In the genomic region with DNA sequence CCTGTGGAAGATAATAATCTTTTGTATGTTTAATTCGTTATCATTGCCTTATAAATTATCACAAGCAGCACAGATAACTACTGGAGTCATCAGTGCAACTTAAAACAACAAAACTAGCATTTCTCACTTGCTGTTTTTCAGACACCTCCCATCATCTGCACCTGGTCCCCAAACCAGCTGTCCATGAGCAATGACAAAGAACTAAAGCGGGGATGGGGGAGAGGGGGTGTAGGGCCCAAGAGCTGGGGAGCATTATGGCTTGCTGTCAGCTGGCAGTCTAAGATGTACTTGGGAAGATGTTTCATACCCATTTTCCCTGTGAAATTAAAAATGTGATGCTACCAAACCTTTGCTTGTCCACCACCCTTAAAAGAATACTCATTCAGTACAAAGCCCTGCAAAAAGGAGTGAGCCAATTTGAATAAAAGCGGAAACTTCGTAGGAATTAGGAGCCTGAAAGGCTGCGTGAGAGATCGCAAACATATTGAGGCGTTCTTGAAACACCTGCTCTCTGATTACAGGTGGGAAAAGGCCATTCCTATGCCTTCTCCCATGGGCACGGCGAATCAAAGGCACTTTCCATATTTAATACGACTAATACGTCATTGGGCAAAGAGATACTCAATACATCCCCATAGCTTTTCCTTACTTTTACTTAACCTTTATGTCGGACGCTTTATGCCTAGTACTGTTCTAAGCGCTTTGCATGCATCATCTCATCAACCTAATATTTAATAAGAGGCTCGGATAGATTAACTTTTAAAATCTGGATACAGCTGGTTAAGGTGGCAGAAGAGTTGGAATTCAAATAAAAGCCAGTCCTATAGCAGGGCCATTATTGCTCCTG, we compare ENCODE assay signal across 8 cellular contexts. TPM values are rescaled to one million over a fixed set of nuclear protein-coding genes. Genes with fewer than 3 reads are reported as not detected.
DNase-seq lines count a peak whose midpoint lies in the region; ATAC-seq, FAIRE-seq and TF ChIP-seq lines count a peak whose summit lies in the region.

No MANE protein-coding gene starts in this region.

- H3K4me2 ChIP-seq in Loucy (ENCODE audit: low read depth, low read length, poor library complexity, severe bottlenecking) (peak overlapping the region; percentile 93), keratinocyte (ENCODE audit: control insufficient read depth, extremely low read depth, insufficient read depth, low read depth, low read length) (peak overlapping the region; percentile 98)

- H3K4me3 ChIP-seq in Loucy (ENCODE audit: low read length, poor library complexity, severe bottlenecking): peak overlapping the region; percentile 85
- H3K4me3 ChIP-seq in keratinocyte (ENCODE audit: control insufficient read depth in 2 of 3, extremely low read depth in 1 of 3, insufficient read depth in 2 of 3, low read depth in 1 of 3, low read length in 3 of 3): peak overlapping the region; percentile 44 to 89 (median 87)

- no peaks in the 10 kb centered on the region for H3K9me2 ChIP-seq in Loucy (replicated peaks; ENCODE audit: low read depth, low read length)

- H3K36me3 ChIP-seq in Loucy (ENCODE audit: insufficient read depth, low read length) (no peaks in the 10 kb centered on the region; the same call in 1 of the 2 replicates), keratinocyte (ENCODE audit: control insufficient read depth in 2 of 2, extremely low read depth in 1 of 2, insufficient read depth in 2 of 2, low read length in 2 of 2) (peaks cover 1 to 5% of the 10 kb centered on the region in 2 experiments)

- no peaks in the 10 kb centered on the region for H3F3A ChIP-seq in Loucy (ENCODE audit: low read depth)

- dilution Hi-C loops in keratinocyte (cut with MboI; ENCODE audit: extremely low pct_ligation_motif_present, low sequenced_read_pairs): no loop called here

- no peaks in the 10 kb centered on the region for H3K27me3 ChIP-seq in Loucy (ENCODE audit: insufficient read depth, low read length, poor library complexity, severe bottlenecking)
- H3K27me3 ChIP-seq in keratinocyte (ENCODE audit: control insufficient read depth, extremely low read depth, insufficient read depth, low read length): no peaks in the 10 kb centered on the region

- H3K9me3 Mint-ChIP-seq in activated naive CD4-positive, alpha-beta T cell treated with anti-CD3 and anti-CD28 coated beads, Interleukin-2, amount 50 U/mL, for 72 hours: no peaks in the 10 kb centered on the region

- H3K27ac Mint-ChIP-seq in activated naive CD4-positive, alpha-beta T cell treated with anti-CD3 and anti-CD28 coated beads, Interleukin-2, amount 50 U/mL, for 72 hours: peak overlapping the region; percentile 97 to 100

- peak overlapping the region; percentile 79 for H2AFZ ChIP-seq in Loucy (ENCODE audit: low read length)
- H2AFZ ChIP-seq in keratinocyte (ENCODE audit: control insufficient read depth, low read length): peak overlapping the region; percentile 95

- peak; percentile 39 for DNase-seq in Caki2 (ENCODE audit: low read depth)
- DNase-seq in activated naive CD4-positive, alpha-beta T cell treated with anti-CD3 and anti-CD28 coated beads, Interleukin-2, amount 50 U/mL, for 72 hours (ENCODE audit: low spot score in 2 of 2): no peak
- no peak for DNase-seq in keratinocyte (ENCODE audit: low read depth, low spot score)
- peak; percentile 44 for DNase-seq in superior temporal gyrus (ENCODE audit: extremely low spot score)
- no peak for DNase-seq in HK-2 (ENCODE audit: unreplicated experiment)

- TF ChIP-seq CTCF in Loucy (conservative IDR thresholded peaks at IDR 0.05; ENCODE audit: low read length) (no peak), keratinocyte (optimal IDR thresholded peaks at IDR 0.05 in 1 of 3, IDR thresholded peaks at IDR 0.05 in 1 of 3, conservative IDR thresholded peaks at IDR 0.05 in 1 of 3; ENCODE audit: extremely low read depth in 1 of 3, insufficient read depth in 2 of 3, low read length in 3 of 3) (no peak)

- peak overlapping the region; percentile 100 for H3K27ac ChIP-seq in keratinocyte (ENCODE audit: control insufficient read depth, insufficient read depth, low read length)

- H3K9me3 ChIP-seq in Loucy (ENCODE audit: insufficient read depth, low read depth, low read length) (no peaks in the 10 kb centered on the region), keratinocyte (ENCODE audit: control insufficient read depth, low read depth, low read length) (no peaks in the 10 kb centered on the region)

- no peak for FAIRE-seq in keratinocyte (lab: Jason Lieb, UNC)

- H4K20me1 ChIP-seq in Loucy (ENCODE audit: insufficient read depth, low read length, poor library complexity, severe bottlenecking) (peaks cover 18% of the 10 kb centered on the region), keratinocyte (ENCODE audit: control insufficient read depth, extremely low read depth, insufficient read depth, low read length) (no peaks in the 10 kb centered on the region)

- in situ Hi-C loops in Caki2 (cut with HindIII; ENCODE audit: low pct_unique_long_range_greater_than_20kb, low sequenced_read_pairs): no loop called here

- ATAC-seq in activated naive CD4-positive, alpha-beta T cell treated with anti-CD3 and anti-CD28 coated beads, Interleukin-2, amount 50 U/mL, for 72 hours: no peak
- ATAC-seq in HG02884 (IDR thresholded peaks at IDR 0.05; ENCODE audit: unreplicated experiment) (no peak), HG03025 (IDR thresholded peaks at IDR 0.05; ENCODE audit: low FRiP score, unreplicated experiment) (no peak)

- peaks cover 32% of the 10 kb centered on the region for H3K79me2 ChIP-seq in Loucy (ENCODE audit: insufficient read depth, low read length)
- H3K79me2 ChIP-seq in keratinocyte (ENCODE audit: control insufficient read depth, insufficient read depth, low read length): peaks cover 37% of the 10 kb centered on the region

- H3K9me1 ChIP-seq in keratinocyte (ENCODE audit: control insufficient read depth, extremely low read depth, insufficient read depth, low read length): no peaks in the 10 kb centered on the region

- H3K36me3 Mint-ChIP-seq in activated naive CD4-positive, alpha-beta T cell treated with anti-CD3 and anti-CD28 coated beads, Interleukin-2, amount 50 U/mL, for 72 hours: peaks cover 0 to 18% of the 10 kb centered on the region in 2 donors

- H3K9ac ChIP-seq in Loucy (ENCODE audit: low read depth, low read length, poor library complexity, severe bottlenecking): peak overlapping the region; percentile 95
- H3K9ac ChIP-seq in keratinocyte (ENCODE audit: control insufficient read depth, extremely low read depth, insufficient read depth, low read length): peak overlapping the region; percentile 99

- peaks cover 23% of the 10 kb centered on the region for H3K4me1 ChIP-seq in Loucy (ENCODE audit: insufficient read depth, low read length, poor library complexity, severe bottlenecking)
- peaks cover 71% of the 10 kb centered on the region for H3K4me1 ChIP-seq in keratinocyte (ENCODE audit: control insufficient read depth, extremely low read depth, insufficient read depth, low read length)

RNA-seq across cellular contexts. Expression of a gene that starts 31.0 kb away (rescaled TPM):
- total RNA-seq in Caki2 (2014; rRNA removed; shearing (Covaris generic); ENCODE audit: low replicate concordance): 9.2 and 12.2 TPM in 2 replicates
- total RNA-seq in activated naive CD4-positive, alpha-beta T cell treated with anti-CD3 and anti-CD28 coated beads, Interleukin-2, amount 50 U/mL, for 72 hours: 100 to 1,000 TPM; 105 to 122 TPM
- 3.5 to 12.9 TPM (median 7.9 TPM) in 3 replicates for polyA plus RNA-seq in keratinocyte
- 78.4 TPM for polyA plus RNA-seq in keratinocyte (2011; ENCODE audit: low read depth)
- polyA plus RNA-seq in keratinocyte (2011; cell fraction: cytosol; rRNA removed): 7.6 and 7.7 TPM in 2 replicates
- polyA plus RNA-seq in keratinocyte (2011; cell fraction: nucleus; rRNA removed): 31.9 and 35.6 TPM in 2 replicates
- 21.5 and 27.1 TPM in 2 replicates for polyA plus RNA-seq in keratinocyte (2012; ENCODE audit: low replicate concordance)
- polyA minus RNA-seq in keratinocyte: 36.9 to 48.3 TPM (median 41.4 TPM) in 3 replicates
- 10.4 TPM for polyA minus RNA-seq in keratinocyte (2011; cell fraction: cytosol; rRNA and poly(A)+ RNA removed)
- 39.3 and 68.7 TPM in 2 replicates for polyA minus RNA-seq in keratinocyte (2011; cell fraction: nucleus; rRNA and poly(A)+ RNA removed)

Comparison
In these comparisons a context has a peak if more than half of its experiments do, and no peak if none do; other contexts are left out.
1. DNase-seq: peak in Caki2 (single experiment) and superior temporal gyrus (single experiment); none in activated naive CD4-positive, alpha-beta T cell treated with anti-CD3 and anti-CD28 coated beads, Interleukin-2, amount 50 U/mL, for 72 hours (0 of 2), keratinocyte (single experiment) and HK-2 (single experiment).